Comparison of ENCODE assay signal across 1 cellular context in genomic region chr19:15161028-15161984, GRCh38.
TF ChIP-seq lines count a peak whose summit lies in the region.

No MANE protein-coding gene starts in this region.

TF ChIP-seq in WTC11, 78 proteins besides CTCF, POLR2A, EP300 and RAD21 (continued from another document):
- TF ChIP-seq, protein P1, sequence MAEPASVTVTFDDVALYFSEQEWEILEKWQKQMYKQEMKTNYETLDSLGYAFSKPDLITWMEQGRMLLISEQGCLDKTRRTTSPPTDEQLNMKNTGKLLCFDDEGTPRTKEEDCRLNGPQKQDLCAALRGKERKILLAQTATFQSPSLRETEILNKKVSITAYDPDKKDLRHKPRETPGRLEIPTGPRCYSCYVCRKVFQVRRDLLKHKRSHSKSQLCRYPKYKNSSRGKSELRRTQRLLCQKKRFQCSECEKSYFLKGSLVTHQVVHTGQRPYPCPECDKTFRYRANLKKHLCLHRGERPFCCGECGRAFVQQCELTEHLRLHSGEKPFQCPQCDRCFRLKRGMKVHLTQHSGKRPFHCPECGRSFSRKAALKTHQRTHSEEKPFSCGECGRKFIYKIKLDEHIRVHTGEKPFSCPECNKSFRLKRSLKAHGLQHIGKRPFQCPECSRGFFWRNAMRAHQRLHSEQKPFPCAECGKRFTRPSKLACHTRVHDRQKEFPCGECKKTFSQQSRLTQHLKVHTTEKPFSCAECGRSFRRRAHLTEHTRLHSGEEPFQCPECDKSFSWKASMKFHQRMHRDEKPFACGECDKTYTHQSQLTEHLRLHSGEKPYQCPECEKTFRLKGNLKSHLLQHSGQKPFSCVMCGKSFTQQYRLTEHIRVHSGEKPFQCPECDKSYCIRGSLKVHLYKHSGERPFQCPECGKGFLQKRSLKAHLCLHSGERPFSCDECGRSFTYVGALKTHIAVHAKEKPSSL (CRISPR knock-in tag; conservative IDR thresholded peaks at IDR 0.05): no peak
- TF ChIP-seq SP1 (CRISPR knock-in tag; conservative IDR thresholded peaks at IDR 0.05): no peak
- no peak for TF ChIP-seq E2F5 (CRISPR knock-in tag; IDR thresholded peaks at IDR 0.05)
- TF ChIP-seq ELF4 (CRISPR knock-in tag; IDR thresholded peaks at IDR 0.05; ENCODE audit: low read depth): no peak
- TF ChIP-seq NR2C2 (CRISPR knock-in tag; IDR thresholded peaks at IDR 0.05): no peak
- no peak for TF ChIP-seq ZMAT4 (CRISPR knock-in tag; IDR thresholded peaks at IDR 0.05)
